ENCODE assay signal across 8 cellular contexts in the genomic region with DNA sequence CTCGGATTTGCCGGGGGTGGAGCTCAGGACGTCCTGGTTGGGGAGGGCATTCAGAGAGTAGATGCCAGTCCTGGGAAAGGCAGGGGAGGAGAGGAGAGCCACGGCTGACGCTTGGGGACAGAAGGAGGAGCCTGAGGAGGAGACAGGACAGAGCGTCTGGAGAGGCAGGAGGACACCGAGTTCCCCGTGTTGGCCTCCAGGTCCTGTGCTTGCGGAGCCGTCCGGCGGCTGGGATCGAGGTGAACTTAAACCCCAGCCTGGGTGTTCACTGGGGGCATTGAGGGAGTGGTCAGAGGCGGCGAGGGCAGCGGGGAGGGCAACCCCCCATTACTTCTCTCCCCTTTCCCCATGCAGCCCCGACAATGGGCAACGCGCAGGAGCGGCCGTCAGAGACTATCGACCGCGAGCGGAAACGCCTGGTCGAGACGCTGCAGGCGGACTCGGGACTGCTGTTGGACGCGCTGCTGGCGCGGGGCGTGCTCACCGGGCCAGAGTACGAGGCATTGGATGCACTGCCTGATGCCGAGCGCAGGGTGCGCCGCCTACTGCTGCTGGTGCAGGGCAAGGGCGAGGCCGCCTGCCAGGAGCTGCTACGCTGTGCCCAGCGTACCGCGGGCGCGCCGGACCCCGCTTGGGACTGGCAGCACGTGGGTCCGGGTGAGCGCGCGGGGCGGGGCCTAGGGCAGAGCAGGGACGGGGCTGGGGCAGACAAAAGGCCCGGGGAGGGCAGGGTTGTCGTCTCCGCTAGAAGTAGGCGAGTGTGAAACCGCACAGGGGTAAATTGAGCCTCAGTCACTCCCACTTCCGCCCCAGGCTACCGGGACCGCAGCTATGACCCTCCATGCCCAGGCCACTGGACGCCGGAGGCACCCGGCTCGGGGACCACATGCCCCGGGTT. TPM values are rescaled to one million over a fixed set of nuclear protein-coding genes. Genes with fewer than 3 reads are reported as not detected.
DNase-seq lines count a peak whose midpoint lies in the region; ATAC-seq, FAIRE-seq and TF ChIP-seq lines count a peak whose summit lies in the region.

No MANE protein-coding gene starts in this region.

- peaks cover 33% of the 10 kb centered on the region for H3K4me1 ChIP-seq in OCI-LY1 (ENCODE audit: insufficient read depth, low read length, severe bottlenecking)
- H3K4me1 ChIP-seq in tibial nerve: peaks cover 0 to 63% (median 42%) of the 10 kb centered on the region in 4 donors

- peak; percentile 15 to 36 for TF ChIP-seq POLR2A in tibial nerve (IDR thresholded peaks at IDR 0.05)

- 0 to 1% methylated on average over 24 to 66 of the region's 71 CpGs for WGBS in tibial nerve, 2 donors

- peaks cover 0 to 1% (median 0%) of the 10 kb centered on the region in 7 donors for H3K9me3 Mint-ChIP-seq in naive B cell

- peak overlapping the region in 2 of 6 donors; percentile 83 to 92 for H3K27ac Mint-ChIP-seq in naive B cell

- peak overlapping the region; percentile 60 to 91 (median 87) for H3K4me3 Mint-ChIP-seq in naive B cell

- H3K9ac ChIP-seq in OCI-LY1 (ENCODE audit: low read length): peak overlapping the region; percentile 15; the same call in 1 of the 2 replicates

- H3F3A ChIP-seq in OCI-LY1 (ENCODE audit: insufficient read depth, low read length): no peaks in the 10 kb centered on the region

- ATAC-seq in naive B cell (ENCODE audit: low read depth in 2 of 2): peak; percentile 73 to 78

- no peak overlapping the region for H2AFZ ChIP-seq in OCI-LY1 (ENCODE audit: low read length)

- DNase-seq in AG09309 (ENCODE audit: low read depth): no peak
- no peak for DNase-seq in GM18507 (ENCODE audit: extremely low spot score, insufficient read length, low read depth)
- DNase-seq in HK-2 (ENCODE audit: unreplicated experiment): peak; percentile 94
- DNase-seq in activated effector memory CD4-positive, alpha-beta T cell treated with anti-CD3 and anti-CD28 coated beads, Interleukin-2, amount 50 U/mL, for 16 hours: peak; percentile 88
- DNase-seq in fibroblast of peridontal ligament (ENCODE audit: extremely low read depth): peak; percentile 76
- peak; percentile 53 for DNase-seq in naive B cell
- DNase-seq in tibial nerve (ENCODE audit: low spot score in 2 of 2): peak; percentile 54 to 72

- H4K20me1 ChIP-seq in OCI-LY1 (ENCODE audit: insufficient read depth, low read length): no peaks in the 10 kb centered on the region

- TF ChIP-seq EP300 in tibial nerve (IDR thresholded peaks at IDR 0.05): peak; percentile 31 to 79

- peak; percentile 41 for TF ChIP-seq CTCF in AG09309 (IDR thresholded peaks at IDR 0.05; ENCODE audit: control insufficient read depth, insufficient read depth, low read depth, low read length, missing control alignments)
- TF ChIP-seq CTCF in OCI-LY1 (IDR thresholded peaks at IDR 0.05; ENCODE audit: low read length): no peak
- peak in 2 of 5 experiments; percentile 28 to 48 for TF ChIP-seq CTCF in tibial nerve (IDR thresholded peaks at IDR 0.05)

- H3K36me3 ChIP-seq in OCI-LY1 (ENCODE audit: insufficient read depth, low read length) (no peaks in the 10 kb centered on the region), tibial nerve (no peaks in the 10 kb centered on the region)

- peaks cover 28 to 43% (median 33%) of the 10 kb centered on the region in 3 donors for H3K4me1 Mint-ChIP-seq in naive B cell

- H3K27ac ChIP-seq in OCI-LY1 (ENCODE audit: low read depth, low read length, poor library complexity, severe bottlenecking) (no peak overlapping the region), tibial nerve (peak overlapping the region; percentile 2 to 88 (median 81))

- H3K4me3 ChIP-seq in AG09309 (ENCODE audit: control insufficient read depth, low read depth, low read length): peak overlapping the region; percentile 66
- H3K4me3 ChIP-seq in OCI-LY1 (ENCODE audit: low read depth, low read length, poor library complexity, severe bottlenecking): peak overlapping the region; percentile 47
- H3K4me3 ChIP-seq in tibial nerve: peak overlapping the region; percentile 35 to 53 (median 45)

- H3K9me3 ChIP-seq in OCI-LY1 (ENCODE audit: low read length) (no peaks in the 10 kb centered on the region), tibial nerve (no peaks in the 10 kb centered on the region)

- peaks cover 62 to 85% (median 81%) of the 10 kb centered on the region in 3 donors for H3K27me3 Mint-ChIP-seq in naive B cell

- H3K79me2 ChIP-seq in OCI-LY1 (ENCODE audit: insufficient read depth, low read length): no peaks in the 10 kb centered on the region

- peaks cover 11% of the 10 kb centered on the region; the same call in 1 of the 2 replicates for H3K27me3 ChIP-seq in OCI-LY1 (ENCODE audit: insufficient read depth, low read length)
- H3K27me3 ChIP-seq in tibial nerve: peaks cover 0 to 15% of the 10 kb centered on the region in 2 donors

- peaks cover 0 to 14% of the 10 kb centered on the region in 2 donors for H3K36me3 Mint-ChIP-seq in naive B cell

- peak overlapping the region; percentile 54 for H3K4me2 ChIP-seq in OCI-LY1 (ENCODE audit: low read length)

- H3K9me2 ChIP-seq in OCI-LY1 (ENCODE audit: low read depth, low read length): no peaks in the 10 kb centered on the region

- peak; percentile 67 for FAIRE-seq in GM18507 (lab: Jason Lieb, UNC)

RNA-seq across cellular contexts. Expression of a gene that starts 3.7 kb away (rescaled TPM):
- polyA plus RNA-seq in naive B cell (ENCODE audit: low read depth in 6 of 6): under 1 TPM in 1 of 6 donors, not detected in 5; 0.27 TPM
- total RNA-seq in tibial nerve: 10 to 100 TPM; 55.5 to 95.4 (median 76.6) TPM

RNA-seq across cellular contexts. Expression of a gene that starts 9.5 kb away (rescaled TPM):
- not detected for polyA plus RNA-seq in naive B cell (ENCODE audit: low read depth in 6 of 6)
- 100 to 1,000 TPM; 103 to 167 (median 153) TPM for total RNA-seq in tibial nerve

RNA-seq across cellular contexts. Expression of a gene that starts 9.7 kb away (rescaled TPM):
- polyA plus RNA-seq in naive B cell (ENCODE audit: low read depth in 6 of 6): under 1 TPM in 4 of 6 donors, not detected in 2; 0.33 to 0.40 (median 0.40) TPM
- total RNA-seq in tibial nerve: 10 to 100 TPM; 13.6 to 42.9 (median 18.9) TPM

RNA-seq across cellular contexts. Expression of a gene that starts 14.3 kb away (rescaled TPM):
- polyA plus RNA-seq in naive B cell (ENCODE audit: low read depth in 6 of 6): 1 to 10 TPM in 5 of 6 donors, not detected in 1; 1.0 to 2.0 (median 1.5) TPM
- total RNA-seq in tibial nerve: 10 to 100 TPM; 17.7 to 58.5 (median 40.0) TPM

RNA-seq across cellular contexts. Expression of a gene that starts 14.3 kb away (rescaled TPM):
- 10 to 100 TPM; 46.2 to 62.9 (median 54.4) TPM for polyA plus RNA-seq in naive B cell (ENCODE audit: low read depth in 6 of 6)
- total RNA-seq in tibial nerve: 10 to 100 TPM; 26.0 to 46.5 (median 36.2) TPM

Comparison
In these comparisons a context has a peak if more than half of its experiments do, and no peak if none do; other contexts are left out.
1. DNase-seq: peak in HK-2 (single experiment), activated effector memory CD4-positive, alpha-beta T cell treated with anti-CD3 and anti-CD28 coated beads, Interleukin-2, amount 50 U/mL, for 16 hours (single experiment), fibroblast of peridontal ligament (single experiment), naive B cell (single experiment) and tibial nerve (2 of 2); none in AG09309 (single experiment) and GM18507 (single experiment).
2. Peak in every context shown above with its lines, with median percentiles within 50 percentile points of each other: H3K4me3 ChIP-seq.